ENCODE assay signal across 3 cellular contexts in genomic region chr2:131046580-131047274, GRCh38.
TF ChIP-seq lines count a peak whose summit lies in the region.

No MANE protein-coding gene starts in this region.

TF ChIP-seq in IMR-90, 13 proteins besides CTCF, POLR2A, EP300 and RAD21:
- no peak for TF ChIP-seq CEBPB (IDR thresholded peaks at IDR 0.05; ENCODE audit: low read depth, low read length)
- TF ChIP-seq RCOR1 (IDR thresholded peaks at IDR 0.05; ENCODE audit: insufficient replicate concordance, low read length): no peak
- no peak for TF ChIP-seq MXI1 (IDR thresholded peaks at IDR 0.05; ENCODE audit: borderline replicate concordance, low read depth, low read length)
- TF ChIP-seq CHD1 (IDR thresholded peaks at IDR 0.05; ENCODE audit: low read depth, low read length): no peak
- TF ChIP-seq MAZ (IDR thresholded peaks at IDR 0.05; ENCODE audit: borderline replicate concordance, low read depth, low read length): no peak
- no peak for TF ChIP-seq USF2 (IDR thresholded peaks at IDR 0.05; ENCODE audit: low read depth, low read length)
- no peak for TF ChIP-seq SMC3 (IDR thresholded peaks at IDR 0.05; ENCODE audit: low read depth, low read length)
- TF ChIP-seq MAFK (IDR thresholded peaks at IDR 0.05; ENCODE audit: low read depth, low read length): no peak
- no peak for TF ChIP-seq ELK1 (IDR thresholded peaks at IDR 0.05; ENCODE audit: borderline replicate concordance, low read depth, low read length)
- no peak for TF ChIP-seq BHLHE40 (IDR thresholded peaks at IDR 0.05; ENCODE audit: low read depth, low read length)
- TF ChIP-seq RFX5 (IDR thresholded peaks at IDR 0.05; ENCODE audit: low read depth, low read length): no peak
- no peak for TF ChIP-seq NFE2L2 (IDR thresholded peaks at IDR 0.05; ENCODE audit: low read depth, low read length)
- no peak for TF ChIP-seq FOS (IDR thresholded peaks at IDR 0.05; ENCODE audit: low read depth, low read length)

TF ChIP-seq in K562, 482 proteins besides CTCF, POLR2A, EP300 and RAD21 (continues in another document):
- peak; percentile 61 for TF ChIP-seq POLR2G (IDR thresholded peaks at IDR 0.05; ENCODE audit: low read depth, low read length)
- no peak for TF ChIP-seq TAL1 (IDR thresholded peaks at IDR 0.05)
- no peak for TF ChIP-seq SOX6 (IDR thresholded peaks at IDR 0.05)
- no peak for TF ChIP-seq TEAD2 (tag; IDR thresholded peaks at IDR 0.05)
- no peak for TF ChIP-seq HMG20A (CRISPR knock-in tag; conservative IDR thresholded peaks at IDR 0.05)
- no peak for TF ChIP-seq MBD2 (IDR thresholded peaks at IDR 0.05; ENCODE audit: borderline replicate concordance, low read depth)
- TF ChIP-seq CHD7 (IDR thresholded peaks at IDR 0.05; ENCODE audit: low read depth, low read length): no peak

TF ChIP-seq in HepG2, 621 proteins besides CTCF, POLR2A, EP300 and RAD21:
- TF ChIP-seq MLXIP (CRISPR knock-in tag; IDR thresholded peaks at IDR 0.05; ENCODE audit: borderline replicate concordance) (no peak), GPN1 (CRISPR knock-in tag; IDR thresholded peaks at IDR 0.05; ENCODE audit: borderline replicate concordance) (no peak), HNF1A (IDR thresholded peaks at IDR 0.05; ENCODE audit: low read depth) (no peak), HNF1A (CRISPR knock-in tag; IDR thresholded peaks at IDR 0.05; ENCODE audit: borderline replicate concordance) (0 out of 2 replicates have a peak, but pooled peaks have one; percentile 13), AGO2 (optimal IDR thresholded peaks at IDR 0.05; ENCODE audit: low read depth, low read length) (peak; percentile 82), ZNF101 (CRISPR knock-in tag; IDR thresholded peaks at IDR 0.05; ENCODE audit: borderline replicate concordance, low read depth) (no peak), RBM22 (optimal IDR thresholded peaks at IDR 0.05; ENCODE audit: low read length) (peak; percentile 85), KAT8 (CRISPR knock-in tag; IDR thresholded peaks at IDR 0.05) (no peak), EED (CRISPR knock-in tag; IDR thresholded peaks at IDR 0.05) (no peak), MEF2D (CRISPR knock-in tag; IDR thresholded peaks at IDR 0.05) (no peak), THAP9 (CRISPR knock-in tag; IDR thresholded peaks at IDR 0.05; ENCODE audit: borderline replicate concordance) (no peak), HES4 (CRISPR knock-in tag; IDR thresholded peaks at IDR 0.05; ENCODE audit: borderline replicate concordance) (no peak), MIXL1 (CRISPR knock-in tag; IDR thresholded peaks at IDR 0.05) (no peak), SPEN (CRISPR knock-in tag; IDR thresholded peaks at IDR 0.05; ENCODE audit: low read depth) (no peak), POLR2G (IDR thresholded peaks at IDR 0.05; ENCODE audit: low read depth, low read length) (peak; percentile 52; the same call in 1 of the 2 replicates), RARA (CRISPR knock-in tag; IDR thresholded peaks at IDR 0.05) (no peak), ZBTB33 (CRISPR knock-in tag; IDR thresholded peaks at IDR 0.05) (0 out of 2 replicates have a peak, but pooled peaks have one; percentile 47)
